In the genomic region with DNA sequence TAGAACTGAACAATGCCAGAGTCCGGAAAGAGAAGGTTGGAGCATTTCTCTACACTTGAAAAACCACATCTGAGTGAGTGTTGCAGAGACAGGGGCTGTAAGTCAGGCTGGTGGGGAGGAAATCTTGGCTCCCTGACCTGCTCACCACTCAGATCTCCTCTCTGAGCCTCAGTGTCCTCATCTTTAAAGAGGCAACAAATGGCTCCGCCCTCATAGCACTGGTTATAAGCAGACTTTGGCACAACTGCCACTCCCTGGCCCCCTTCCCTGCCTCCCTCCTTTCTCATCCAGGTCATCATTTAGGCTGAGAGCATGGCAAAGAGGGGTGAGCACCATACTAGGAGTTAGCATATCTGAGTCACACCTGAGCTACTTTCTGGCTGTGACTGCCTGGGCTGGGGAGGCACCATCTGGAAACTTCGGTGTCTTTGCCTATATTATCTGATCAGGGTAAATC, we compare ENCODE assay signal across 26 cellular contexts. TPM values are rescaled to one million over a fixed set of nuclear protein-coding genes. Genes with fewer than 3 reads are reported as not detected.
DNase-seq lines count a peak whose midpoint lies in the region; ATAC-seq and TF ChIP-seq lines count a peak whose summit lies in the region.
"Had no signal": no experiment of that assay in that cellular context is flagged by ENCODE, and none has a peak within 500 bp of the region (broad histone marks: within the 10 kb centered on the region; RNA-seq: fewer than 3 reads in every experiment).

No MANE protein-coding gene starts in this region.

- H3K4me3 ChIP-seq in right atrium auricular region (no peak overlapping the region), heart left ventricle (no peak overlapping the region)
- H3K4me3 ChIP-seq: left ventricle myocardium inferior, pancreas, thoracic aorta had no signal

- H3K27ac Mint-ChIP-seq in central memory CD8-positive, alpha-beta T cell (ENCODE audit: low read depth), result no peak overlapping the region
- H3K27ac Mint-ChIP-seq: IgD-negative memory B cell, mesothelial cell of epicardium, nephron had no signal

- H3K27ac ChIP-seq in right atrium auricular region (no peak overlapping the region), heart left ventricle (no peak overlapping the region)
- H3K27ac ChIP-seq: foreskin keratinocyte, left ventricle myocardium inferior, pancreas, thoracic aorta had no signal

- TF ChIP-seq POLR2A in heart left ventricle (IDR thresholded peaks at IDR 0.05), result no peak

- no peaks in the 10 kb centered on the region for H3K27me3 ChIP-seq in right atrium auricular region
- peaks cover 0 to 15% (median 0%) of the 10 kb centered on the region in 9 donors for H3K27me3 ChIP-seq in heart left ventricle
- H3K27me3 ChIP-seq: pancreas had no signal

- H3K4me1 ChIP-seq in right atrium auricular region (no peaks in the 10 kb centered on the region), heart left ventricle (peaks cover 0 to 10% (median 0%) of the 10 kb centered on the region in 12 donors)
- H3K4me1 ChIP-seq: foreskin keratinocyte, left ventricle myocardium inferior, pancreas had no signal

- peak overlapping the region; percentile 7 for H3K4me3 Mint-ChIP-seq in activated T-cell treated with anti-CD3 and anti-CD28 coated beads, Interleukin-2, amount 50 U/mL, for 4 hours
- peak overlapping the region; percentile 34 for H3K4me3 Mint-ChIP-seq in central memory CD8-positive, alpha-beta T cell
- H3K4me3 Mint-ChIP-seq: IgD-negative memory B cell, mesothelial cell of epicardium, nephron had no signal

- peaks cover 18% of the 10 kb centered on the region for H3K36me3 Mint-ChIP-seq in activated T-cell treated with anti-CD3 and anti-CD28 coated beads, Interleukin-2, amount 50 U/mL, for 4 hours (ENCODE audit: insufficient read depth)
- peaks cover 10% of the 10 kb centered on the region for H3K36me3 Mint-ChIP-seq in central memory CD8-positive, alpha-beta T cell (ENCODE audit: insufficient read depth)
- H3K36me3 Mint-ChIP-seq: mesothelial cell of epicardium had no signal

- TF ChIP-seq CTCF in right atrium auricular region (IDR thresholded peaks at IDR 0.05), result no peak
- no peak for TF ChIP-seq CTCF in heart left ventricle (IDR thresholded peaks at IDR 0.05)

- peaks cover 60% of the 10 kb centered on the region for H3K4me1 Mint-ChIP-seq in activated T-cell treated with anti-CD3 and anti-CD28 coated beads, Interleukin-2, amount 50 U/mL, for 4 hours (ENCODE audit: low read depth)
- H3K4me1 Mint-ChIP-seq in central memory CD8-positive, alpha-beta T cell, result peaks cover 29% of the 10 kb centered on the region
- H3K4me1 Mint-ChIP-seq: mesothelial cell of epicardium, nephron had no signal

- peak; percentile 26 for DNase-seq in right atrium auricular region (ENCODE audit: low spot score)
- DNase-seq in heart left ventricle, result no peak
- no peak for DNase-seq in activated T-cell treated with anti-CD3 and anti-CD28 coated beads, Interleukin-2, amount 50 U/mL, for 4 hours
- no peak for DNase-seq in central memory CD8-positive, alpha-beta T cell (ENCODE audit: low spot score in 2 of 2)
- DNase-seq in AG08396 (ENCODE audit: low spot score), result no peak
- DNase-seq: DND-41; effector memory CD4-positive, alpha-beta T cell; foreskin keratinocyte; HCEC 1CT; hypothalamus; left ventricle myocardium inferior; NCI-H1105 treated with DMSO at 0.1 percent for 48 hours; NCI-H2081; NCI-H345; NCI-H82; pancreas; right cardiac atrium; Right ventricle myocardium superior had no signal

- ATAC-seq in heart left ventricle (no peak), GM21447 (IDR thresholded peaks at IDR 0.05; ENCODE audit: unreplicated experiment) (no peak), HG03571 (IDR thresholded peaks at IDR 0.05; ENCODE audit: unreplicated experiment) (no peak)
- ATAC-seq in activated T-cell treated with anti-CD3 and anti-CD28 coated beads, Interleukin-2, amount 50 U/mL, for 4 hours, result peak; percentile 81 to 89
- ATAC-seq in central memory CD8-positive, alpha-beta T cell (replicated peaks; ENCODE audit: extremely low read depth, poor library complexity, severe bottlenecking), result no peak
- ATAC-seq: foreskin keratinocyte, pancreas, right cardiac atrium had no signal

- H3K27me3 Mint-ChIP-seq in activated T-cell treated with anti-CD3 and anti-CD28 coated beads, Interleukin-2, amount 50 U/mL, for 4 hours (ENCODE audit: low read depth), result no peaks in the 10 kb centered on the region
- no peaks in the 10 kb centered on the region for H3K27me3 Mint-ChIP-seq in central memory CD8-positive, alpha-beta T cell

- no peaks in the 10 kb centered on the region for H3K9me3 ChIP-seq in right atrium auricular region
- H3K9me3 ChIP-seq in heart left ventricle, result peaks cover 0 to 2% (median 0%) of the 10 kb centered on the region in 12 donors
- H3K9me3 ChIP-seq: pancreas, thoracic aorta had no signal

- H3K36me3 ChIP-seq in right atrium auricular region (no peaks in the 10 kb centered on the region), heart left ventricle (no peaks in the 10 kb centered on the region)
- H3K36me3 ChIP-seq: left ventricle myocardium inferior, pancreas, thoracic aorta had no signal

- H3K9me3 Mint-ChIP-seq in activated T-cell treated with anti-CD3 and anti-CD28 coated beads, Interleukin-2, amount 50 U/mL, for 4 hours, result no peaks in the 10 kb centered on the region
- no peaks in the 10 kb centered on the region for H3K9me3 Mint-ChIP-seq in central memory CD8-positive, alpha-beta T cell
- H3K9me3 Mint-ChIP-seq: IgD-negative memory B cell, mesothelial cell of epicardium, nephron had no signal

- 86 to 94% (median 90%) methylated on average over 3 of the region's 3 CpGs for WGBS in heart left ventricle, 4 donors

- intact Hi-C loops in heart left ventricle (cut with DNase I), result no loop called here

RNA-seq across cellular contexts. Expression of gene SIRPG, which starts 10.6 kb away (rescaled TPM):
- total RNA-seq in right atrium auricular region (not detected), heart left ventricle (1 to 10 TPM in 1 of 9 donors, under 1 TPM in 1, not detected in 7; 0.54 to 2.3 TPM)
- polyA plus RNA-seq in heart left ventricle, result not detected
- total RNA-seq in activated T-cell treated with anti-CD3 and anti-CD28 coated beads, Interleukin-2, amount 50 U/mL, for 4 hours, result 10 to 100 TPM; 11.6 to 13.3 (median 12.0) TPM
- total RNA-seq: chondrocyte, foreskin keratinocyte, left ventricle myocardium inferior, mesothelial cell of epicardium, OCI-LY7, Right ventricle myocardium superior had no signal
- polyA plus RNA-seq: foreskin keratinocyte, right cardiac atrium had no signal

RNA-seq across cellular contexts. Expression of gene SIRPB1, which starts 27.2 kb away (rescaled TPM):
- total RNA-seq in right atrium auricular region (1 to 10 TPM; 3.7 to 5.7 TPM), heart left ventricle (10 to 100 TPM in 1 of 9 donors, 1 to 10 TPM in 6, under 1 TPM in 2; 0.19 to 14.0 (median 2.1) TPM)
- polyA plus RNA-seq in heart left ventricle, result under 1 TPM; 0.34 to 0.35 TPM
- total RNA-seq in activated T-cell treated with anti-CD3 and anti-CD28 coated beads, Interleukin-2, amount 50 U/mL, for 4 hours, result under 1 TPM; 0.34 to 0.78 (median 0.73) TPM
- total RNA-seq: OCI-LY7 had no signal

Comparison
In these comparisons a context has a peak if more than half of its experiments do, and no peak if none do; other contexts are left out.
1. ATAC-seq: peak in activated T-cell treated with anti-CD3 and anti-CD28 coated beads, Interleukin-2, amount 50 U/mL, for 4 hours (2 of 2); none in heart left ventricle (0 of 4), central memory CD8-positive, alpha-beta T cell (single experiment), GM21447 (single experiment) and HG03571 (single experiment).